ENCODE assay signal across 8 cellular contexts in genomic region chr2:148644885-148645134, GRCh38. TPM values are rescaled to one million over a fixed set of nuclear protein-coding genes. Genes with fewer than 3 reads are reported as not detected.
DNase-seq lines count a peak whose midpoint lies in the region; ATAC-seq and TF ChIP-seq lines count a peak whose summit lies in the region.

No MANE protein-coding gene starts in this region.

- no peak overlapping the region for H2BK12ac ChIP-seq in neuronal stem cell (ENCODE audit: low read length)

- peak overlapping the region; percentile 92 for H2BK120ac ChIP-seq in neuronal stem cell (ENCODE audit: low read depth, low read length)

- H3K27me3 ChIP-seq in OCI-LY3 (ENCODE audit: low read depth, low read length) (no peaks in the 10 kb centered on the region), neuronal stem cell (ENCODE audit: control insufficient read depth in 3 of 3, insufficient read depth in 3 of 3, low read depth in 1 of 3, low read length in 3 of 3) (peaks cover 0 to 12% (median 0%) of the 10 kb centered on the region in 3 experiments)

- H3K4me2 ChIP-seq in OCI-LY3 (ENCODE audit: low read length) (peak overlapping the region; percentile 39; the same call in 1 of the 2 replicates), neuronal stem cell (ENCODE audit: insufficient read depth, low read length, poor library complexity, severe bottlenecking) (no peak overlapping the region)

- no CpG with 5 or more reads among the region's 27 CpGs for WGBS in neuronal stem cell (ENCODE audit: extremely low coverage in 2 of 2, insufficient read length in 2 of 2, insufficient replicate concordance in 1 of 2), 2 donors

- no peaks in the 10 kb centered on the region for H3K36me3 ChIP-seq in HEK293 (ENCODE audit: control insufficient read depth in 2 of 2, insufficient read depth in 1 of 2, low read length in 2 of 2)
- no peaks in the 10 kb centered on the region for H3K36me3 ChIP-seq in OCI-LY3 (replicated peaks; ENCODE audit: low read depth, low read length)
- no peaks in the 10 kb centered on the region for H3K36me3 ChIP-seq in neuronal stem cell (replicated peaks in 1 of 2; ENCODE audit: control insufficient read depth in 2 of 2, insufficient read depth in 2 of 2, low read length in 2 of 2)

- H3K4me1 ChIP-seq in HEK293 (ENCODE audit: control insufficient read depth, insufficient read depth, low read length) (peaks cover 9% of the 10 kb centered on the region; the same call in 1 of the 2 replicates), OCI-LY3 (ENCODE audit: low read length) (peaks cover 14% of the 10 kb centered on the region), neuronal stem cell (ENCODE audit: control insufficient read depth in 2 of 2, insufficient read depth in 1 of 2, low read depth in 1 of 2, low read length in 2 of 2) (peaks cover 0 to 10% of the 10 kb centered on the region in 2 donors)

- H3K9me3 ChIP-seq in HEK293 (ENCODE audit: control insufficient read depth, insufficient read depth, low read depth, low read length) (no peaks in the 10 kb centered on the region), OCI-LY3 (ENCODE audit: insufficient read depth, low read length) (no peaks in the 10 kb centered on the region), neuronal stem cell (replicated peaks in 1 of 2; ENCODE audit: control insufficient read depth in 2 of 2, insufficient read depth in 1 of 2, low read depth in 1 of 2, low read length in 2 of 2) (no peaks in the 10 kb centered on the region)

- peak overlapping the region; percentile 97 for H4K8ac ChIP-seq in neuronal stem cell (ENCODE audit: low read depth, low read length)

- no peak overlapping the region for H4K91ac ChIP-seq in neuronal stem cell (ENCODE audit: low read depth, low read length, poor library complexity)

- peak overlapping the region; percentile 99 for H3K18ac ChIP-seq in neuronal stem cell (ENCODE audit: low read length)

- peak overlapping the region; percentile 81 for H3K27ac ChIP-seq in HEK293 (ENCODE audit: extremely low read depth, low read depth, low read length)
- peak overlapping the region; percentile 82 for H3K27ac ChIP-seq in OCI-LY3 (ENCODE audit: low read length)
- H3K27ac ChIP-seq in epithelial cell of prostate, result peak overlapping the region; percentile 92
- peak overlapping the region; percentile 95 for H3K27ac ChIP-seq in neuronal stem cell (replicated peaks; ENCODE audit: low read length)

- peaks cover 2% of the 10 kb centered on the region for H3K79me1 ChIP-seq in neuronal stem cell (ENCODE audit: low read depth, low read length)

- H3K9ac ChIP-seq in OCI-LY3 (ENCODE audit: low read length) (peak overlapping the region; percentile 89), neuronal stem cell (ENCODE audit: low read depth, low read length, poor library complexity) (peak overlapping the region; percentile 90)

- peaks cover 46% of the 10 kb centered on the region for H3K79me2 ChIP-seq in OCI-LY3 (ENCODE audit: low read length)

- peak overlapping the region; percentile 98 for H2BK5ac ChIP-seq in neuronal stem cell (ENCODE audit: low read length)

- no peak overlapping the region for H3K14ac ChIP-seq in neuronal stem cell (ENCODE audit: low read length)

- peaks cover 40% of the 10 kb centered on the region for H4K20me1 ChIP-seq in OCI-LY3 (ENCODE audit: insufficient read depth, low read length)

- POLR2A ChIA-PET in HEK293 (lab: Yijun Ruan, JAX), result interaction anchor here (0.6 to 1.0 kb wide), 7 partner anchors 15 to 1015 kb away, joined by 3 to 8 read pairs (median 5); no protein-coding TSS in a partner anchor

- ATAC-seq in GM18505 (IDR thresholded peaks at IDR 0.05; ENCODE audit: unreplicated experiment), result peak; percentile 35

- H2AK5ac ChIP-seq in neuronal stem cell (ENCODE audit: low read depth, low read length), result no peak overlapping the region

- DNase-seq in epithelial cell of prostate (ENCODE audit: low read depth, low spot score), result no peak
- DNase-seq in neuronal stem cell (ENCODE audit: low spot score), result no peak
- no peak for DNase-seq in effector CD8-positive, alpha-beta T cell (lab: John Stamatoyannopoulos, UW)
- no peak for DNase-seq in NCI-H510A treated with DMSO at 0.1 percent for 48 hours (lab: John Stamatoyannopoulos, UW)
- DNase-seq in mucosa of gallbladder (ENCODE audit: low spot score), result no peak

- H3K4me3 ChIP-seq in HEK293 (ENCODE audit: low read depth, low read length), result peak overlapping the region; percentile 100
- H3K4me3 ChIP-seq in OCI-LY3 (ENCODE audit: low read length), result peak overlapping the region; percentile 90
- peak overlapping the region; percentile 68 to 99 for H3K4me3 ChIP-seq in neuronal stem cell (ENCODE audit: low read length in 2 of 2)

- H2AFZ ChIP-seq in OCI-LY3 (ENCODE audit: low read depth, low read length) (peak overlapping the region; percentile 90; the same call in 1 of the 2 replicates), neuronal stem cell (ENCODE audit: low read length) (peak overlapping the region; percentile 98)

- H3K23ac ChIP-seq in neuronal stem cell (ENCODE audit: low read depth, low read length, poor library complexity), result peak overlapping the region; percentile 97

- no peak overlapping the region for H2BK15ac ChIP-seq in neuronal stem cell (ENCODE audit: low read length)

- CTCF ChIA-PET in HEK293 (lab: Yijun Ruan, JAX), result interaction anchor here (0.6 to 0.7 kb wide), 2 partner anchors 72 to 132 kb away, joined by 3 read pairs; no protein-coding TSS in a partner anchor

- TF ChIP-seq CTCF in HEK293 (tag by site-specific recombination; IDR thresholded peaks at IDR 0.05), result no peak
- no peak for TF ChIP-seq CTCF in OCI-LY3 (IDR thresholded peaks at IDR 0.05; ENCODE audit: low read depth, low read length)

- no peak overlapping the region for H3K4ac ChIP-seq in neuronal stem cell (ENCODE audit: low read length)

- TF ChIP-seq POLR2A in GM18505 (IDR thresholded peaks at IDR 0.05; ENCODE audit: borderline replicate concordance, extremely low read depth, insufficient read depth, insufficient read length), result peak; percentile 77

TF ChIP-seq in HEK293, 187 proteins besides CTCF, POLR2A, EP300 and RAD21:
- TF ChIP-seq ZBTB20 (tag by site-specific recombination; IDR thresholded peaks at IDR 0.05) (peak; percentile 53; the same call in 1 of the 2 replicates), ZNF664 (tag by site-specific recombination; IDR thresholded peaks at IDR 0.05) (no peak), PATZ1 (tag by site-specific recombination; IDR thresholded peaks at IDR 0.05) (no peak), ZNF76 (tag by site-specific recombination; IDR thresholded peaks at IDR 0.05; ENCODE audit: borderline replicate concordance, low read depth) (0 out of 2 replicates have a peak, but pooled peaks have one; percentile 7), WT1 (tag by site-specific recombination; IDR thresholded peaks at IDR 0.05) (no peak)

RNA-seq across cellular contexts. Expression of gene EPC2, which starts 0.3 kb away (rescaled TPM):
- polyA plus RNA-seq in neuronal stem cell (2013, experiment 1 of 2), result 19.9 TPM
- 20.6 TPM for polyA plus RNA-seq in neuronal stem cell (2013, experiment 2 of 2)
- 30.8 TPM for total RNA-seq in mucosa of gallbladder
